In the genomic region with DNA sequence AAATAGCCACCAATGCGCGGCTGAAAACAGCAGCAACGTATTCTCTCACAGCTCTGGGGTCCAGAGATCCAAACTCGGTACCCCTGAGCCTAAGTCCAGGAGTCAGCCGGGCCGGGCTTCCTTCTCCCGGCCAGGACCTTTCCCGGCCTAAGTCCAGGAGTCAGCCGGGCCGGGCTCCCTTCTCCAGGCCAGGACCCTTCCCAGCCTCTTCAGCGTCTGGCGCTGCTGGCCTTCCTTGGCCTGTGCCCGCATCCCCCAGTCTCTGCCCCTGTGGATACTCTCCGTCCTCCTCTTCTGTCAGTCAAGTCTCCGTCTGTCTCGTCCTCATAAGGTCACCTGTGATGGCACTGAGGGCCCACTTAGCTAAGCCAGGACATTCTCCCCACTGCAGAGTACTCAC, we compare ENCODE assay signal across 29 cellular contexts.
"Had no signal": no experiment of that assay in that cellular context is flagged by ENCODE, and none has a peak within 500 bp of the region (broad histone marks: within the 10 kb centered on the region; RNA-seq: fewer than 3 reads in every experiment).

No MANE protein-coding gene starts in this region.

- H3K4me1 Mint-ChIP-seq: endodermal cell; stimulated activated memory B cell treated with anti-CD40 and anti-IgM and Interleukin-4, amounts not matched to agents 10 μg/mL and 1 μg/mL and 100 μg/mL, for 72 hours had no signal

- H3K27me3 ChIP-seq: colonic mucosa, heart left ventricle, hepatocyte, ovary, sigmoid colon, testis had no signal

- H3K36me3 Mint-ChIP-seq: type B pancreatic cell had no signal

- H3K4me1 ChIP-seq: colonic mucosa, gastrocnemius medialis, psoas muscle, testis, tibial artery had no signal

- ATAC-seq: esophagus mucosa; gastrocnemius medialis; heart left ventricle; left lobe of liver; naive thymus-derived CD4-positive, alpha-beta T cell; psoas muscle; right cardiac atrium; stimulated activated memory B cell treated with anti-CD40 and anti-IgM and Interleukin-4, amounts not matched to agents 10 μg/mL and 1 μg/mL and 100 μg/mL, for 72 hours; stimulated activated naive CD8-positive, alpha-beta T cell treated with anti-CD3 and anti-CD28 coated beads, Interleukin-15, Interleukin-2, amounts not matched to agents 100 U/mL and 50 U/mL, for 24 hours had no signal

- DNase-seq: colonic mucosa; effector CD8-positive, alpha-beta T cell; endodermal cell; foreskin fibroblast; gastrocnemius medialis; heart left ventricle; kidney; mesendoderm; midbrain; naive thymus-derived CD4-positive, alpha-beta T cell; occipital lobe; ovary; psoas muscle; sigmoid colon; stimulated activated CD4-positive, alpha-beta T cell treated with anti-CD3 and anti-CD28 coated beads, Interleukin-2, amount 100 ng/mL, for 24 hours; stimulated activated CD4-positive, alpha-beta T cell treated with anti-CD3 and anti-CD28 coated beads, Interleukin-4, amount 100 ng/mL, for 24 hours; stimulated activated naive CD8-positive, alpha-beta T cell treated with anti-CD3 and anti-CD28 coated beads, Interleukin-15, Interleukin-2, amounts not matched to agents 100 U/mL and 50 U/mL, for 24 hours; substantia nigra; testis; tibial artery had no signal

- H3K9me3 Mint-ChIP-seq: dendritic cell treated with granulocyte-macrophage colony-stimulating factor and Interleukin-4, amounts not matched to agents 40 ng/mL and 50 ng/mL, for 4 days; endodermal cell; naive thymus-derived CD4-positive, alpha-beta T cell; nephron; stimulated activated memory B cell treated with anti-CD40 and anti-IgM and Interleukin-4, amounts not matched to agents 10 μg/mL and 1 μg/mL and 100 μg/mL, for 72 hours; type B pancreatic cell had no signal

- H3K27ac Mint-ChIP-seq: dendritic cell treated with granulocyte-macrophage colony-stimulating factor and Interleukin-4, amounts not matched to agents 40 ng/mL and 50 ng/mL, for 4 days; naive thymus-derived CD4-positive, alpha-beta T cell; nephron; stimulated activated memory B cell treated with anti-CD40 and anti-IgM and Interleukin-4, amounts not matched to agents 10 μg/mL and 1 μg/mL and 100 μg/mL, for 72 hours; type B pancreatic cell had no signal

- H3K27me3 Mint-ChIP-seq: dendritic cell treated with granulocyte-macrophage colony-stimulating factor and Interleukin-4, amounts not matched to agents 40 ng/mL and 50 ng/mL, for 4 days; naive thymus-derived CD4-positive, alpha-beta T cell; stimulated activated memory B cell treated with anti-CD40 and anti-IgM and Interleukin-4, amounts not matched to agents 10 μg/mL and 1 μg/mL and 100 μg/mL, for 72 hours had no signal

- H3K4me3 Mint-ChIP-seq: dendritic cell treated with granulocyte-macrophage colony-stimulating factor and Interleukin-4, amounts not matched to agents 40 ng/mL and 50 ng/mL, for 4 days; endodermal cell; naive thymus-derived CD4-positive, alpha-beta T cell; nephron; stimulated activated memory B cell treated with anti-CD40 and anti-IgM and Interleukin-4, amounts not matched to agents 10 μg/mL and 1 μg/mL and 100 μg/mL, for 72 hours; type B pancreatic cell had no signal

- H3K27ac ChIP-seq: colonic mucosa, epithelial cell of prostate, gastrocnemius medialis, heart left ventricle, hepatocyte, ovary, psoas muscle, sigmoid colon, testis, tibial artery had no signal

- H3K4me3 ChIP-seq: colonic mucosa, gastrocnemius medialis, heart left ventricle, hepatocyte, ovary, psoas muscle, sigmoid colon, testis, tibial artery had no signal

- H3K36me3 ChIP-seq: colonic mucosa, gastrocnemius medialis, ovary, tibial artery had no signal

- H3K9me3 ChIP-seq: colonic mucosa, gastrocnemius medialis, heart left ventricle, ovary, psoas muscle, sigmoid colon, testis, tibial artery had no signal
